Comparison of ENCODE assay signal across 16 cellular contexts in the genomic region with DNA sequence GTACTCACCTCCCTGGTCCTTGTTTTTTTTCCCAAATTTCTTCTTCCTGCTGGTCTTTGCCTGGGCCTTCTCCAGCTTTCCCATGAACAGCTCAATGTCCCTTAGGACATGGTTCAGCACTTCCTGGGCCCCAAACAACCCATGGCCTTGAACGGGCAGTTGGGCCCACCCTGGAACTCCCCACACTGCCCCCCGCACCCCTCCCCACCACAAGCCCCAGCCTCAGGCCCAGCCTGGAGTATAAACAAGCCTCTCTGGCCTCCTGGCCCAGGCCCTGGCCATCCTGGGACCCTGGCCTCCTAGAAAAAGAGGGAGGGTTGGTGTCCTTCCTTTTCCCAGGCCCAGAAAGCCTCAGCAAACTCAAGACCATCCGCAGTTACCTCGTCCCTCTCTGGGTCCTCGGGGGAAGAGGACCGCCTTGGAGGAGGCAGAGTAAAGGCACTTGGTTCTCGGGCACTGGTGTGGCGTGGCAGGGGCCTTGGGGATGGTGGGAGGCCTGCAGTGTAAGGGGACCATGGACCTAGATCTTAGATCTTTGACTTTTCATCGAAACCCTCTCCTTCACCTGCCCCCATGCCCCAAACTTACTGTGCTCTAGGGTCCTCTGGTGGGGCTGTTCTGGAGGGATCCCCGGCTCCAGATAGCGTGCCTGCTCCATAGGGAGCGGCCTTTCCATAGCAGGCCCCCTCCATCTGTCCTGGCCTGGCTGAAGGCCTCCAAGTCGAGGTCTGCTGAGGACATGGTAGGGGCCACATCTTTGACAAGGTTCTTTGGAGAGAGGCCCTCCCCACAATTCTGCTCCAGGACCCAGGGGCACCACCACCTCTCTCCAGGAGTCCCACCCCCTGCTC. TPM values are rescaled to one million over a fixed set of nuclear protein-coding genes. Genes with fewer than 3 reads are reported as not detected.
"Had no signal": no experiment of that assay in that cellular context is flagged by ENCODE, and none has a peak within 500 bp of the region (broad histone marks: within the 10 kb centered on the region; RNA-seq: fewer than 3 reads in every experiment).

No MANE protein-coding gene starts in this region.

- DNase-seq: activated CD4-positive, alpha-beta memory T cell treated with anti-CD3 and anti-CD28 coated beads, Interleukin-2, amount 10 ng/mL, durations not matched to agents 7 days and 5 days; activated effector memory CD4-positive, alpha-beta T cell treated with Interleukin-2 at 50 U/mL for 16 hours; effector CD4-positive, alpha-beta T cell; foreskin melanocyte; mesendoderm; stimulated activated CD4-positive, alpha-beta T cell treated with anti-CD3 and anti-CD28 coated beads, Interleukin-1b, Interleukin-23, amount 100 ng/mL, for 48 hours; stimulated activated naive CD4-positive, alpha-beta T cell had no signal

- H3K4me1 Mint-ChIP-seq: activated CD4-positive, alpha-beta memory T cell treated with anti-CD3 and anti-CD28 coated beads, Interleukin-2, amount 10 ng/mL, durations not matched to agents 7 days and 5 days; neural crest cell had no signal

- H3K9me3 ChIP-seq: ascending aorta, heart left ventricle, left lung, uterus had no signal

- H3K27me3 Mint-ChIP-seq: activated CD4-positive, alpha-beta memory T cell treated with anti-CD3 and anti-CD28 coated beads, Interleukin-2, amount 10 ng/mL, durations not matched to agents 7 days and 5 days had no signal

- H3K4me3 ChIP-seq: ascending aorta, heart left ventricle, left lung, smooth muscle cell, uterus had no signal

- H3K36me3 ChIP-seq: ascending aorta, heart left ventricle, left lung, uterus had no signal

- H3K4me1 ChIP-seq: ascending aorta, uterus had no signal

- H3K9me3 Mint-ChIP-seq: activated CD4-positive, alpha-beta memory T cell treated with anti-CD3 and anti-CD28 coated beads, Interleukin-2, amount 10 ng/mL, durations not matched to agents 7 days and 5 days; neural crest cell had no signal

- H3K4me3 Mint-ChIP-seq: activated CD4-positive, alpha-beta memory T cell treated with anti-CD3 and anti-CD28 coated beads, Interleukin-2, amount 10 ng/mL, durations not matched to agents 7 days and 5 days; neural crest cell had no signal

- ATAC-seq: heart left ventricle, left lung, right cardiac atrium had no signal

- H3K27ac ChIP-seq: ascending aorta, heart left ventricle, left lung, uterus had no signal

- H3K27me3 ChIP-seq: ascending aorta, heart left ventricle, left lung, uterus had no signal

- H3K27ac Mint-ChIP-seq: activated CD4-positive, alpha-beta memory T cell treated with anti-CD3 and anti-CD28 coated beads, Interleukin-2, amount 10 ng/mL, durations not matched to agents 7 days and 5 days had no signal

RNA-seq across cellular contexts. Expression of a gene that starts 5.6 kb away (rescaled TPM):
- total RNA-seq: activated CD4-positive, alpha-beta memory T cell treated with anti-CD3 and anti-CD28 coated beads, Interleukin-2, amount 10 ng/mL, durations not matched to agents 7 days and 5 days; ascending aorta; left lung; neural crest cell; right cardiac atrium; SK-MEL-5; smooth muscle cell; temporal lobe had no signal
- polyA plus RNA-seq: right cardiac atrium, smooth muscle cell had no signal

RNA-seq across cellular contexts. Expression of a gene that starts 46.1 kb away (rescaled TPM):
- total RNA-seq: activated CD4-positive, alpha-beta memory T cell treated with anti-CD3 and anti-CD28 coated beads, Interleukin-2, amount 10 ng/mL, durations not matched to agents 7 days and 5 days; SK-MEL-5; smooth muscle cell had no signal
